1 cellular context compared by ENCODE assay signal in the genomic region with DNA sequence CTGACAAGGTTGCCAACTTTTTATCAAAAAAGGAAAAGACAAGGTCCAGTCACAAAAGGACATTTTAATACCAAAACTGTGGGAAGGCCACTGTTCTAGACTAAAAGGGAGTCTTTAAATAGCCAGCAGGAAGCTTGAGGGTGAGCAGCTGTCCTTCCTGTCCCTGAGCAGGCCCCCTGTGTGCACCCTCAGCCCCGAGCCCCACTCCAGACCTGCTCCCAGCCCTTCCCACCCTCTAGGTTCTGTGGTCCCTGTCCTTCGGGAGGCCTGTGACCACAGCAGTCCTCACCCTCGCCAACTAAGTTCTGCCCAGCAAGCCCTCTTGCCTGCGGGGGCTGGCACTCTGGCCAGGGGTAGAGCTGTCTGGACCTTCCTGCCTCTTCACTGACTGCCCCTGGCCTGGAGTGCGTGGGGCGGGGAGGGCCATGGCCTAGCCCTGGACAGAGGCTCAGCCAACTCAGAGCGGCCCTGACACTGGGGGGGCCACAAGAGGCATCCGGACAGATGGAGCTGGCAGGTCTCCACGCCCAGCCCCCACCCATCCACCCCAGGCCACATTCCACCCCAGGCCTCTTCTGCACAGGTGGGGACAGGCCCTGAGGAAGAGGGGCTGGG.
TF ChIP-seq lines count a peak whose summit lies in the region.

No MANE protein-coding gene starts in this region.

TF ChIP-seq in liver, 16 proteins besides CTCF, POLR2A, EP300 and RAD21 (continued from another document):
- TF ChIP-seq, protein P1, sequence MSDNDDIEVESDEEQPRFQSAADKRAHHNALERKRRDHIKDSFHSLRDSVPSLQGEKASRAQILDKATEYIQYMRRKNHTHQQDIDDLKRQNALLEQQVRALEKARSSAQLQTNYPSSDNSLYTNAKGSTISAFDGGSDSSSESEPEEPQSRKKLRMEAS (IDR thresholded peaks at IDR 0.05) = no peak
- no peak for TF ChIP-seq EGR1 (IDR thresholded peaks at IDR 0.05; ENCODE audit: low read depth in 2 of 2)
